10 cellular contexts compared by ENCODE assay signal in the genomic region with DNA sequence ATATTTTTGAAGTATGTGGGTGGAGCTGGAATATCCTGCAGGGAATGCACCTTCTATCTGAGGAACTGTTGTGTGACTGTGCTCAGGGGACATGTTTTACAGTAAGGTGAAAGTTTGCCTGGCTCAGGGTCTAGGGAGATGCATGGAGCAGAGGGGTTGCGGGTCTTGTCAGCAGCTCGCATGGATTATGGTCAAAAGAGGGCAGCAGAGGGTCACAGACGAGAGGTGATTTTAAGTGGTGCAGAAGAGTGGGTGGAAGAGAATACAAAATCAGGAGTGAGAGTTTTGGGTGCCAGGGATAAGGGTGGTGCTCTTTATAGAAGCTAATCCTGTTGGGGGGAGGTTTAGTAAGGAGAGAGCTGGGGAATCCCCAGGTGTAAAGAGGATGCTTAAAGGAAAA. TPM values are rescaled to one million over a fixed set of nuclear protein-coding genes. Genes with fewer than 3 reads are reported as not detected.
DNase-seq lines count a peak whose midpoint lies in the region; ATAC-seq and TF ChIP-seq lines count a peak whose summit lies in the region.
"Had no signal": no experiment of that assay in that cellular context is flagged by ENCODE, and none has a peak within 500 bp of the region (broad histone marks: within the 10 kb centered on the region; RNA-seq: fewer than 3 reads in every experiment).

No MANE protein-coding gene starts in this region.

- BruUV-seq in PC-9 (replicated peaks; lab: Mats Ljungman, UMichigan), result no TSS peak

- no peaks in the 10 kb centered on the region for H3K36me3 Mint-ChIP-seq in activated CD4-positive, alpha-beta T cell treated with anti-CD3 and anti-CD28 coated beads for 36 hours (ENCODE audit: low read depth)
- no peaks in the 10 kb centered on the region for H3K36me3 Mint-ChIP-seq in activated CD4-positive, alpha-beta T cell treated with anti-CD3 and anti-CD28 coated beads, Interleukin-2, amount 10 ng/mL, durations not matched to agents 7 days and 5 days (ENCODE audit: low read depth)
- no peaks in the 10 kb centered on the region for H3K36me3 Mint-ChIP-seq in effector memory CD8-positive, alpha-beta T cell (ENCODE audit: insufficient read depth)

- H3K27me3 Mint-ChIP-seq in activated CD4-positive, alpha-beta T cell treated with anti-CD3 and anti-CD28 coated beads for 36 hours, result no peaks in the 10 kb centered on the region
- no peaks in the 10 kb centered on the region for H3K27me3 Mint-ChIP-seq in activated CD4-positive, alpha-beta T cell treated with anti-CD3 and anti-CD28 coated beads, Interleukin-2, amount 10 ng/mL, durations not matched to agents 7 days and 5 days
- no peaks in the 10 kb centered on the region for H3K27me3 Mint-ChIP-seq in effector memory CD8-positive, alpha-beta T cell

- H3K9me3 Mint-ChIP-seq in activated CD4-positive, alpha-beta T cell treated with anti-CD3 and anti-CD28 coated beads for 36 hours (ENCODE audit: low read depth), result no peaks in the 10 kb centered on the region
- no peaks in the 10 kb centered on the region for H3K9me3 Mint-ChIP-seq in activated CD4-positive, alpha-beta T cell treated with anti-CD3 and anti-CD28 coated beads, Interleukin-2, amount 10 ng/mL, durations not matched to agents 7 days and 5 days
- H3K9me3 Mint-ChIP-seq in effector memory CD8-positive, alpha-beta T cell, result peaks cover 0 to 1% of the 10 kb centered on the region in 2 donors

- no peak overlapping the region for H3K27ac Mint-ChIP-seq in activated CD4-positive, alpha-beta T cell treated with anti-CD3 and anti-CD28 coated beads for 36 hours
- no peak overlapping the region for H3K27ac Mint-ChIP-seq in activated CD4-positive, alpha-beta T cell treated with anti-CD3 and anti-CD28 coated beads, Interleukin-2, amount 10 ng/mL, durations not matched to agents 7 days and 5 days
- no peak overlapping the region for H3K27ac Mint-ChIP-seq in effector memory CD8-positive, alpha-beta T cell

- no peaks in the 10 kb centered on the region; the same call in 1 of the 2 replicates for H4K20me1 ChIP-seq in PC-9 (ENCODE audit: insufficient read depth)

- H3K4me1 ChIP-seq in PC-9 (replicated peaks; ENCODE audit: insufficient read depth), result no peaks in the 10 kb centered on the region

- H3K9me3 ChIP-seq in PC-9 (ENCODE audit: insufficient read depth, low read depth), result no peaks in the 10 kb centered on the region
- H3K9me3 ChIP-seq: neutrophil had no signal

- H3K79me2 ChIP-seq in PC-9 (ENCODE audit: low read depth), result no peaks in the 10 kb centered on the region

- H3K36me3 ChIP-seq in PC-9 (ENCODE audit: low read depth), result no peaks in the 10 kb centered on the region
- H3K36me3 ChIP-seq: neutrophil had no signal

- peak; percentile 62; the same call in 1 of the 2 replicates for TF ChIP-seq CTCF in PC-9 (conservative IDR thresholded peaks at IDR 0.05)
- TF ChIP-seq CTCF in fibroblast of mammary gland (conservative IDR thresholded peaks at IDR 0.05; ENCODE audit: control insufficient read depth, insufficient read depth, low read depth, low read length), result peak; percentile 33

- DNase-seq in activated CD4-positive, alpha-beta T cell treated with anti-CD3 and anti-CD28 coated beads for 36 hours, result peak; percentile 48
- no peak for DNase-seq in activated CD4-positive, alpha-beta T cell treated with anti-CD3 and anti-CD28 coated beads, Interleukin-2, amount 10 ng/mL, durations not matched to agents 7 days and 5 days
- DNase-seq in HT1080 (ENCODE audit: low read depth) (peak; percentile 57), PC-9 (peak in 1 of 2 experiments; percentile 15), fibroblast of mammary gland (ENCODE audit: low read depth) (peak; percentile 36), stromal cell of bone marrow (ENCODE audit: low read depth) (peak; percentile 3)
- no peak for DNase-seq in effector memory CD8-positive, alpha-beta T cell

- H3K4me1 Mint-ChIP-seq in activated CD4-positive, alpha-beta T cell treated with anti-CD3 and anti-CD28 coated beads for 36 hours, result no peaks in the 10 kb centered on the region
- no peaks in the 10 kb centered on the region for H3K4me1 Mint-ChIP-seq in activated CD4-positive, alpha-beta T cell treated with anti-CD3 and anti-CD28 coated beads, Interleukin-2, amount 10 ng/mL, durations not matched to agents 7 days and 5 days
- H3K4me1 Mint-ChIP-seq in effector memory CD8-positive, alpha-beta T cell (ENCODE audit: low read depth in 2 of 2), result no peaks in the 10 kb centered on the region

- H3K27ac ChIP-seq in PC-9, result no peak overlapping the region
- H3K27ac ChIP-seq: neutrophil had no signal

- no peaks in the 10 kb centered on the region for H3F3A ChIP-seq in PC-9 (ENCODE audit: insufficient read depth, low read depth)

- intact Hi-C loops in activated CD4-positive, alpha-beta T cell treated with anti-CD3 and anti-CD28 coated beads for 36 hours (cut with DNase I, micrococcal nuclease), result loop anchor here in 1 of 2 experiments (10.0 kb wide), 1 partner anchor 187 kb away; no protein-coding TSS in a partner anchor
- intact Hi-C loops in PC-9 (cut with micrococcal nuclease; ENCODE audit: unreplicated experiment), result no loop called here

- H2AFZ ChIP-seq in PC-9, result no peak overlapping the region

- no peak for ATAC-seq in activated CD4-positive, alpha-beta T cell treated with anti-CD3 and anti-CD28 coated beads for 36 hours
- ATAC-seq in GM19397 (IDR thresholded peaks at IDR 0.05; ENCODE audit: unreplicated experiment), result no peak
- ATAC-seq in effector memory CD8-positive, alpha-beta T cell (replicated peaks), result no peak

- CTCF ChIA-PET in activated CD4-positive, alpha-beta T cell treated with anti-CD3 and anti-CD28 coated beads for 36 hours (lab: Charles Lee), result interaction anchor here (0.7 kb wide), 1 partner anchor 10 kb away, joined by 4 read pairs; no protein-coding TSS in a partner anchor
- CTCF ChIA-PET in activated CD4-positive, alpha-beta T cell treated with anti-CD3 and anti-CD28 coated beads, Interleukin-2, amount 10 ng/mL, durations not matched to agents 7 days and 5 days (lab: Charles Lee), result no interaction called here
- CTCF ChIA-PET in PC-9 (lab: Charles Lee), result no interaction called here

- no peak overlapping the region for H3K4me3 Mint-ChIP-seq in activated CD4-positive, alpha-beta T cell treated with anti-CD3 and anti-CD28 coated beads for 36 hours
- H3K4me3 Mint-ChIP-seq in activated CD4-positive, alpha-beta T cell treated with anti-CD3 and anti-CD28 coated beads, Interleukin-2, amount 10 ng/mL, durations not matched to agents 7 days and 5 days, result no peak overlapping the region
- H3K4me3 Mint-ChIP-seq in effector memory CD8-positive, alpha-beta T cell, result no peak overlapping the region

- no peaks in the 10 kb centered on the region for H3K9me2 ChIP-seq in PC-9 (ENCODE audit: insufficient read depth)

- POLR2A ChIA-PET in activated CD4-positive, alpha-beta T cell treated with anti-CD3 and anti-CD28 coated beads for 36 hours (lab: Charles Lee), result no interaction called here
- POLR2A ChIA-PET in activated CD4-positive, alpha-beta T cell treated with anti-CD3 and anti-CD28 coated beads, Interleukin-2, amount 10 ng/mL, durations not matched to agents 7 days and 5 days (lab: Charles Lee), result no interaction called here
- POLR2A ChIA-PET in PC-9 (lab: Charles Lee; ENCODE audit: unreplicated experiment), result no interaction called here

- no peak overlapping the region for H3K4me2 ChIP-seq in PC-9

- H3K4me3 ChIP-seq in PC-9 (no peak overlapping the region), fibroblast of mammary gland (ENCODE audit: control insufficient read depth, low read depth, low read length) (no peak overlapping the region)

- H3K27me3 ChIP-seq in PC-9 (ENCODE audit: insufficient read depth, low read depth), result no peaks in the 10 kb centered on the region

RNA-seq across cellular contexts. Expression of a gene that starts 53.5 kb away (rescaled TPM):
- not detected for total RNA-seq in activated CD4-positive, alpha-beta T cell treated with anti-CD3 and anti-CD28 coated beads for 36 hours
- not detected for total RNA-seq in activated CD4-positive, alpha-beta T cell treated with anti-CD3 and anti-CD28 coated beads, Interleukin-2, amount 10 ng/mL, durations not matched to agents 7 days and 5 days
- 0.06 TPM in 1 of 2 replicates, not detected in the other for total RNA-seq in HT1080 (2014; rRNA removed; shearing (Covaris generic))
- polyA plus RNA-seq in HT1080 (2015; cell fraction: cytosol; rRNA removed), result not detected in 2 replicates
- polyA plus RNA-seq in HT1080 (2015; cell fraction: nucleus; rRNA removed), result not detected in 2 replicates
- total RNA-seq in PC-9 (2021), result not detected in 2 replicates
- total RNA-seq: activated CD8-positive, alpha-beta memory T cell treated with anti-CD3 and anti-CD28 coated beads for 36 hours had no signal

Comparison
In these comparisons a context has a peak if more than half of its experiments do, and no peak if none do; other contexts are left out.
1. DNase-seq: peak in activated CD4-positive, alpha-beta T cell treated with anti-CD3 and anti-CD28 coated beads for 36 hours (single experiment), HT1080 (single experiment), fibroblast of mammary gland (single experiment) and stromal cell of bone marrow (single experiment); none in activated CD4-positive, alpha-beta T cell treated with anti-CD3 and anti-CD28 coated beads, Interleukin-2, amount 10 ng/mL, durations not matched to agents 7 days and 5 days (single experiment) and effector memory CD8-positive, alpha-beta T cell (0 of 3).